In genomic region chr6:158629376-158630221, GRCh38 we compare ENCODE assay signal across 9 cellular contexts. TPM values are rescaled to one million over a fixed set of nuclear protein-coding genes. Genes with fewer than 3 reads are reported as not detected.
DNase-seq lines count a peak whose midpoint lies in the region; ATAC-seq, FAIRE-seq and TF ChIP-seq lines count a peak whose summit lies in the region.
"Had no signal": no experiment of that assay in that cellular context is flagged by ENCODE, and none has a peak within 500 bp of the region (broad histone marks: within the 10 kb centered on the region; RNA-seq: fewer than 3 reads in every experiment).

No MANE protein-coding gene starts in this region.

- FAIRE-seq in kidney (lab: Jason Lieb, UNC) = no peak

- no peaks in the 10 kb centered on the region for H3K9me3 ChIP-seq in CD8-positive, alpha-beta T cell (ENCODE audit: low read length)
- H3K9me3 ChIP-seq in Loucy (ENCODE audit: insufficient read depth, low read depth, low read length) (no peaks in the 10 kb centered on the region), kidney (ENCODE audit: control insufficient read depth in 1 of 2, low read length in 2 of 2) (no peaks in the 10 kb centered on the region)

- peak in 5 of 7 experiments; percentile 22 to 66 (median 48) for DNase-seq in CD8-positive, alpha-beta T cell
- peak; percentile 73 for DNase-seq in kidney
- no peak for DNase-seq in OCI-M2 (lab: John Stamatoyannopoulos, UW; ENCODE audit: unreplicated experiment)
- no peak for DNase-seq in amygdala (lab: John Stamatoyannopoulos, UW)
- DNase-seq: stimulated activated CD4-positive, alpha-beta T cell treated with anti-CD3 and anti-CD28 coated beads, Interleukin-4, amount 100 ng/mL, for 4 hours had no signal

- no peak overlapping the region for H3K4me2 ChIP-seq in Loucy (ENCODE audit: low read depth, low read length, poor library complexity, severe bottlenecking)

- POLR2A ChIA-PET in CD8-positive, alpha-beta T cell (lab: Charles Lee) = interaction anchor here (1.1 kb wide), 1 partner anchor 62 kb away, joined by 5 read pairs; no protein-coding TSS in a partner anchor

- H3K27me3 Mint-ChIP-seq in CD8-positive, alpha-beta T cell (ENCODE audit: low read depth) = no peaks in the 10 kb centered on the region
- no peaks in the 10 kb centered on the region for H3K27me3 Mint-ChIP-seq in activated T-helper 17 cell treated with anti-CD3 and anti-CD28 coated beads, Interleukin-2, amount 50 U/mL, for 72 hours

- H3F3A ChIP-seq in Loucy (ENCODE audit: low read depth) = peaks cover 5% of the 10 kb centered on the region; the same call in 1 of the 2 replicates

- H3K79me2 ChIP-seq in Loucy (ENCODE audit: insufficient read depth, low read length) = no peaks in the 10 kb centered on the region

- H3K9me2 ChIP-seq in Loucy (replicated peaks; ENCODE audit: low read depth, low read length) = no peaks in the 10 kb centered on the region

- TF ChIP-seq CTCF in CD8-positive, alpha-beta T cell (IDR thresholded peaks at IDR 0.05) = peak; percentile 27
- TF ChIP-seq CTCF in Loucy (conservative IDR thresholded peaks at IDR 0.05; ENCODE audit: low read length) (peak; percentile 38), kidney (IDR thresholded peaks at IDR 0.05; ENCODE audit: borderline replicate concordance, extremely low read depth, insufficient read depth) (peak; percentile 36)

- H3K9ac ChIP-seq in Loucy (ENCODE audit: low read depth, low read length, poor library complexity, severe bottlenecking) (no peak overlapping the region), kidney (ENCODE audit: low read length in 2 of 2) (no peak overlapping the region)

- no peak overlapping the region for H2AFZ ChIP-seq in Loucy (ENCODE audit: low read length)

- intact Hi-C loops in CD8-positive, alpha-beta T cell (cut with DNase I, micrococcal nuclease) = loop anchor here (1.0 to 5.0 kb wide), 2 partner anchors 62 to 343 kb away; no protein-coding TSS in a partner anchor
- intact Hi-C loops in kidney (cut with DNase I) = no loop called here

- peaks cover 36% of the 10 kb centered on the region for H3K36me3 ChIP-seq in CD8-positive, alpha-beta T cell (ENCODE audit: insufficient read depth, low read length)
- H3K36me3 ChIP-seq in Loucy (ENCODE audit: insufficient read depth, low read length) = peaks cover 55% of the 10 kb centered on the region; the same call in 1 of the 2 replicates
- peaks cover 6 to 7% of the 10 kb centered on the region in 2 donors for H3K36me3 ChIP-seq in kidney (ENCODE audit: control insufficient read depth in 1 of 2, insufficient read depth in 2 of 2, low read length in 2 of 2)

- CTCF ChIA-PET in CD8-positive, alpha-beta T cell (lab: Charles Lee) = interaction anchor here (1.0 to 5.7 kb wide), 10 partner anchors 10 to 341 kb away, joined by 3 to 45 read pairs (median 4); partner anchors contain the start of genes DYNLT1 and SYTL3

- H3K4me1 ChIP-seq in CD8-positive, alpha-beta T cell (ENCODE audit: insufficient read depth, low read length) = peaks cover 11% of the 10 kb centered on the region
- H3K4me1 ChIP-seq in Loucy (ENCODE audit: insufficient read depth, low read length, poor library complexity, severe bottlenecking) (no peaks in the 10 kb centered on the region), kidney (ENCODE audit: control insufficient read depth in 1 of 2, insufficient read depth in 1 of 2, low read depth in 1 of 2, low read length in 2 of 2) (peaks cover 7 to 21% of the 10 kb centered on the region in 2 donors)

- no peak overlapping the region for H3K4me3 Mint-ChIP-seq in CD8-positive, alpha-beta T cell
- peak overlapping the region; percentile 4 for H3K4me3 Mint-ChIP-seq in activated T-helper 17 cell treated with anti-CD3 and anti-CD28 coated beads, Interleukin-2, amount 50 U/mL, for 72 hours

- H3K4me1 Mint-ChIP-seq in CD8-positive, alpha-beta T cell (ENCODE audit: low read depth) = peaks cover 36% of the 10 kb centered on the region
- H3K4me1 Mint-ChIP-seq in activated T-helper 17 cell treated with anti-CD3 and anti-CD28 coated beads, Interleukin-2, amount 50 U/mL, for 72 hours = peaks cover 24% of the 10 kb centered on the region

- peak overlapping the region; percentile 80 for H3K27ac Mint-ChIP-seq in CD8-positive, alpha-beta T cell
- H3K27ac Mint-ChIP-seq in activated T-helper 17 cell treated with anti-CD3 and anti-CD28 coated beads, Interleukin-2, amount 50 U/mL, for 72 hours = peak overlapping the region; percentile 85

- peaks cover 22% of the 10 kb centered on the region for H4K20me1 ChIP-seq in Loucy (ENCODE audit: insufficient read depth, low read length, poor library complexity, severe bottlenecking)

- H3K9me3 Mint-ChIP-seq in CD8-positive, alpha-beta T cell = no peaks in the 10 kb centered on the region
- H3K9me3 Mint-ChIP-seq in activated T-helper 17 cell treated with anti-CD3 and anti-CD28 coated beads, Interleukin-2, amount 50 U/mL, for 72 hours = no peaks in the 10 kb centered on the region

- no peaks in the 10 kb centered on the region for H3K27me3 ChIP-seq in CD8-positive, alpha-beta T cell (ENCODE audit: insufficient read depth, low read length)
- H3K27me3 ChIP-seq in Loucy (ENCODE audit: insufficient read depth, low read length, poor library complexity, severe bottlenecking) = peaks cover 23% of the 10 kb centered on the region

- peaks cover 76% of the 10 kb centered on the region for H3K36me3 Mint-ChIP-seq in CD8-positive, alpha-beta T cell
- H3K36me3 Mint-ChIP-seq in activated T-helper 17 cell treated with anti-CD3 and anti-CD28 coated beads, Interleukin-2, amount 50 U/mL, for 72 hours (ENCODE audit: low read depth) = peaks cover 91% of the 10 kb centered on the region

- H3K4me3 ChIP-seq in CD8-positive, alpha-beta T cell (ENCODE audit: low read depth, low read length) = no peak overlapping the region
- H3K4me3 ChIP-seq in Loucy (ENCODE audit: low read length, poor library complexity, severe bottlenecking) (no peak overlapping the region), kidney (ENCODE audit: low read length in 2 of 2) (no peak overlapping the region)

- peak; percentile 77 for ATAC-seq in CD8-positive, alpha-beta T cell
- ATAC-seq in activated T-helper 17 cell treated with anti-CD3 and anti-CD28 coated beads, Interleukin-2, amount 50 U/mL, for 72 hours (replicated peaks) = peak; percentile 55
- ATAC-seq in HG02678 (IDR thresholded peaks at IDR 0.05; ENCODE audit: unreplicated experiment) = no peak
- no peak for ATAC-seq in GM19467 (IDR thresholded peaks at IDR 0.05; ENCODE audit: unreplicated experiment)

- no peak overlapping the region for H3K27ac ChIP-seq in CD8-positive, alpha-beta T cell (ENCODE audit: low read depth, low read length)
- no peak overlapping the region for H3K27ac ChIP-seq in kidney (ENCODE audit: low read depth in 2 of 2, low read length in 2 of 2)

RNA-seq across cellular contexts. Expression of gene DYNLT1, which starts 14.9 kb away (rescaled TPM):
- total RNA-seq in CD8-positive, alpha-beta T cell = 100 to 1,000 TPM; 109 TPM
- 10 to 100 TPM; 82.3 to 89.8 TPM for total RNA-seq in activated T-helper 17 cell treated with anti-CD3 and anti-CD28 coated beads, Interleukin-2, amount 50 U/mL, for 72 hours
- 145 TPM for total RNA-seq in kidney
- polyA plus RNA-seq in kidney (ENCODE audit: insufficient read depth, low read depth, low replicate concordance) = 406 TPM

RNA-seq across cellular contexts. Expression of gene SYTL3, which starts 20.3 kb away (rescaled TPM):
- 10 to 100 TPM; 38.2 to 44.6 TPM for total RNA-seq in CD8-positive, alpha-beta T cell
- total RNA-seq in activated T-helper 17 cell treated with anti-CD3 and anti-CD28 coated beads, Interleukin-2, amount 50 U/mL, for 72 hours = 100 to 1,000 TPM; 118 to 331 TPM
- 16.0 TPM for total RNA-seq in kidney
- polyA plus RNA-seq in kidney (ENCODE audit: insufficient read depth, low read depth, low replicate concordance) = 3.1 TPM

Comparison
In these comparisons a context has a peak if more than half of its experiments do, and no peak if none do; other contexts are left out.
1. ATAC-seq: peak in CD8-positive, alpha-beta T cell (single experiment) and activated T-helper 17 cell treated with anti-CD3 and anti-CD28 coated beads, Interleukin-2, amount 50 U/mL, for 72 hours (single experiment); none in HG02678 (single experiment) and GM19467 (single experiment).
2. DNase-seq: peak in CD8-positive, alpha-beta T cell (5 of 7) and kidney (single experiment); none in OCI-M2 (single experiment) and amygdala (0 of 56).
3. Peak in every context shown above with its lines, with median percentiles within 50 percentile points of each other: CTCF ChIP-seq.